ENCODE assay signal across 16 cellular contexts in the genomic region with DNA sequence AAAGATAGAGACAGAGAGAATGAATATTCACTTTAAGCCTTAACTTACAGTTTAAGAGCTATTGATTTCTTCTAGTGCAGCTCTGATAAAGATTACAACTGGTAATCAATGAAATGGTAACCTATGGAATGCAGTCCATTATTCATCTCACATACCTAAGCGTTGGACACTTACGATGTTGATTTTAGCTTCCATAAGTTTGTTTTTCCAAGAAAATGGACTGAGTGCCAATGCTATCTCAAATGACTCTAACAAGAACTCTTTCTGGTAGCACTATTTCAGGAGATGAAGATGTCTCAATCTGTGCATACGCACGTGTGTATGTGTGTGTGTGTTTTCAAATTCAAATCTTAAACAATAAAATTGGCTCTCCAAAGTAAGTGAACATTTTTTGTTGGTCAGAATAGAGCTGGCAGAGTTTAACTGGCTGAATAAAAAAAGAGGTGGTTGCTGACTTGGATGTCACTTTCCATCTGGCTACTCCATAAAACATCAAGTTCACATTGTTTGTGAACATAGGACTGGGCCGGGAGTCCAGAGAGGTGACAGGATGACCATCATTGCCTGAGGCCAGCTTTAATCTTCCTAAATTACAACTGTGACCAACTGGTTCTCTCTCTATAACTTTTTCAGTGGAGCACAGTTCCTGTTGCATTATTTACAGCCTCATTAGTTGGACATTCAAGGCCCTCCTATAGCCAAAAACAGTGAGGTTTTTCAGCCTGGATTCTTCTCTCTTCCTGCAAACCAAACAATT.
DNase-seq lines count a peak whose midpoint lies in the region; ATAC-seq, FAIRE-seq and TF ChIP-seq lines count a peak whose summit lies in the region.
"Had no signal": no experiment of that assay in that cellular context is flagged by ENCODE, and none has a peak within 500 bp of the region (broad histone marks: within the 10 kb centered on the region; RNA-seq: fewer than 3 reads in every experiment).

No MANE protein-coding gene starts in this region.

- TF ChIP-seq POLR2A in H54 (IDR thresholded peaks at IDR 0.05; ENCODE audit: low read depth, low read length) = no peak

- no peak for FAIRE-seq in H54 (lab: Jason Lieb, UNC)
- FAIRE-seq: D721Med had no signal

- no peak overlapping the region for H3K9ac ChIP-seq in PC-3 (ENCODE audit: low read length)

- H3K9me3 Mint-ChIP-seq in mesothelial cell of epicardium = no peaks in the 10 kb centered on the region
- H3K9me3 Mint-ChIP-seq in stimulated activated naive B cell treated with anti-CD40 and anti-IgM and Interleukin-4, amounts not matched to agents 10 μg/mL and 1 μg/mL and 100 μg/mL, for 72 hours = no peaks in the 10 kb centered on the region
- H3K9me3 Mint-ChIP-seq: CD8-positive, alpha-beta T cell had no signal

- DNase-seq in PC-3 (peak; percentile 72), mesothelial cell of epicardium (ENCODE audit: low spot score in 2 of 2, unreplicated experiment in 2 of 2) (no peak), aorta (no peak), H54 (ENCODE audit: insufficient read length, low spot score) (no peak)
- no peak for DNase-seq in stimulated activated naive B cell treated with anti-CD40 and anti-IgM and Interleukin-4, amounts not matched to agents 10 μg/mL and 1 μg/mL and 100 μg/mL, for 72 hours
- DNase-seq in effector CD4-positive, alpha-beta T cell = no peak
- DNase-seq: CD8-positive, alpha-beta T cell; COR-L47; DMS153; DMS79 treated with DMSO at 0.1 percent for 48 hours; GF-D8 had no signal

- no peak overlapping the region for H3K4me3 ChIP-seq in HEK293 (ENCODE audit: low read depth, low read length)
- H3K4me3 ChIP-seq in PC-3 (ENCODE audit: low read length) = no peak overlapping the region
- H3K4me3 ChIP-seq in aorta (ENCODE audit: low read length in 2 of 2) = no peak overlapping the region

- POLR2A ChIA-PET in HEK293 (lab: Yijun Ruan, JAX) = no interaction called here
- POLR2A ChIA-PET in PC-3 (lab: Charles Lee; ENCODE audit: unreplicated experiment) = no interaction called here

- no peaks in the 10 kb centered on the region for H3K9me2 ChIP-seq in PC-3 (replicated peaks; ENCODE audit: low read length)

- no TSS peak for BruUV-seq in PC-3 (replicated peaks; lab: Mats Ljungman, UMichigan)

- intact Hi-C loops in PC-3 (cut with micrococcal nuclease) (loop anchor here (5.0 to 10.0 kb wide), 3 partner anchors 159 to 741 kb away; no protein-coding TSS in a partner anchor), aorta (cut with DNase I) (loop anchor here in 1 of 2 donors (5.0 kb wide), 1 partner anchor 41 kb away; no protein-coding TSS in a partner anchor)

- H3K27me3 ChIP-seq in PC-3 (ENCODE audit: low read length) (no peaks in the 10 kb centered on the region), aorta (ENCODE audit: control insufficient read depth in 1 of 2, insufficient read depth in 2 of 2, low read length in 1 of 2) (no peaks in the 10 kb centered on the region)

- peak overlapping the region; percentile 79 for H3K27ac Mint-ChIP-seq in mesothelial cell of epicardium
- H3K27ac Mint-ChIP-seq in stimulated activated naive B cell treated with anti-CD40 and anti-IgM and Interleukin-4, amounts not matched to agents 10 μg/mL and 1 μg/mL and 100 μg/mL, for 72 hours = no peak overlapping the region
- H3K27ac Mint-ChIP-seq: B cell; CD14-positive monocyte; CD8-positive, alpha-beta T cell had no signal

- H3K27ac ChIP-seq in HEK293 (ENCODE audit: extremely low read depth, low read depth, low read length) (no peak overlapping the region), PC-3 (ENCODE audit: low read length) (peak overlapping the region; percentile 49), aorta (ENCODE audit: low read depth in 1 of 2, low read length in 2 of 2) (peak overlapping the region; percentile 28 to 82)

- H3K9me3 ChIP-seq in HEK293 (ENCODE audit: control insufficient read depth, insufficient read depth, low read depth, low read length) (no peaks in the 10 kb centered on the region), PC-3 (ENCODE audit: low read length) (no peaks in the 10 kb centered on the region), aorta (ENCODE audit: control insufficient read depth, low read length) (no peaks in the 10 kb centered on the region)

- H3K4me2 ChIP-seq in PC-3 (ENCODE audit: low read length) = peak overlapping the region; percentile 1

- CTCF ChIA-PET in HEK293 (lab: Yijun Ruan, JAX) = no interaction called here
- CTCF ChIA-PET in PC-3 (lab: Charles Lee) = interaction anchor here (0.5 kb wide), 1 partner anchor 502 kb away, joined by 3 read pairs; no protein-coding TSS in a partner anchor

- no peak for TF ChIP-seq CTCF in HEK293 (tag by site-specific recombination; IDR thresholded peaks at IDR 0.05)
- no peak for TF ChIP-seq CTCF in PC-3 (conservative IDR thresholded peaks at IDR 0.05; ENCODE audit: low read depth, low read length)
- no peak for TF ChIP-seq CTCF in mesothelial cell of epicardium (IDR thresholded peaks at IDR 0.05; ENCODE audit: unreplicated experiment)

- peaks cover 6% of the 10 kb centered on the region; the same call in 1 of the 2 replicates for H3K4me1 ChIP-seq in HEK293 (ENCODE audit: control insufficient read depth, insufficient read depth, low read length)
- H3K4me1 ChIP-seq in PC-3 (ENCODE audit: insufficient read depth, low read length) = peaks cover 37% of the 10 kb centered on the region
- peaks cover 6 to 11% of the 10 kb centered on the region in 2 donors for H3K4me1 ChIP-seq in aorta (ENCODE audit: control insufficient read depth in 1 of 2, insufficient read depth in 2 of 2, low read length in 2 of 2)

- H3K27me3 Mint-ChIP-seq in mesothelial cell of epicardium (ENCODE audit: low read depth) = no peaks in the 10 kb centered on the region
- H3K27me3 Mint-ChIP-seq in stimulated activated naive B cell treated with anti-CD40 and anti-IgM and Interleukin-4, amounts not matched to agents 10 μg/mL and 1 μg/mL and 100 μg/mL, for 72 hours = no peaks in the 10 kb centered on the region
- H3K27me3 Mint-ChIP-seq: B cell had no signal

- no peaks in the 10 kb centered on the region for H3F3A ChIP-seq in PC-3 (ENCODE audit: low read length, unreplicated experiment)

- no peaks in the 10 kb centered on the region for H4K20me1 ChIP-seq in PC-3 (ENCODE audit: low read length)

- no peak overlapping the region for H3K4me3 Mint-ChIP-seq in mesothelial cell of epicardium
- H3K4me3 Mint-ChIP-seq in stimulated activated naive B cell treated with anti-CD40 and anti-IgM and Interleukin-4, amounts not matched to agents 10 μg/mL and 1 μg/mL and 100 μg/mL, for 72 hours = no peak overlapping the region
- H3K4me3 Mint-ChIP-seq: B cell; CD14-positive monocyte; CD8-positive, alpha-beta T cell had no signal

- H3K36me3 ChIP-seq in HEK293 (ENCODE audit: control insufficient read depth in 2 of 2, insufficient read depth in 1 of 2, low read length in 2 of 2) = no peaks in the 10 kb centered on the region
- H3K36me3 ChIP-seq in PC-3 (ENCODE audit: low read depth, low read length) = no peaks in the 10 kb centered on the region
- H3K36me3 ChIP-seq in aorta (ENCODE audit: control insufficient read depth in 1 of 2, insufficient read depth in 2 of 2, low read length in 1 of 2) = no peaks in the 10 kb centered on the region

- WGBS in aorta, 2 donors = 73 to 74% methylated on average over 5 of the region's 5 CpGs

- 0 out of 2 replicates have a peak overlapping the region, but pooled peaks have one; percentile 4 for H2AFZ ChIP-seq in PC-3 (ENCODE audit: low read length)

- peaks cover 2% of the 10 kb centered on the region for H3K36me3 Mint-ChIP-seq in mesothelial cell of epicardium
- no peaks in the 10 kb centered on the region for H3K36me3 Mint-ChIP-seq in stimulated activated naive B cell treated with anti-CD40 and anti-IgM and Interleukin-4, amounts not matched to agents 10 μg/mL and 1 μg/mL and 100 μg/mL, for 72 hours
- H3K36me3 Mint-ChIP-seq: CD14-positive monocyte; CD8-positive, alpha-beta T cell had no signal

- peaks cover 52% of the 10 kb centered on the region for H3K4me1 Mint-ChIP-seq in mesothelial cell of epicardium
- H3K4me1 Mint-ChIP-seq in stimulated activated naive B cell treated with anti-CD40 and anti-IgM and Interleukin-4, amounts not matched to agents 10 μg/mL and 1 μg/mL and 100 μg/mL, for 72 hours = no peaks in the 10 kb centered on the region
- H3K4me1 Mint-ChIP-seq: B cell, CD14-positive monocyte had no signal

- ATAC-seq in PC-3 = peak; percentile 9; the same call in 1 of the 2 replicates
- ATAC-seq in aorta (ENCODE audit: low FRiP score) = no peak
- ATAC-seq in stimulated activated naive B cell treated with anti-CD40 and anti-IgM and Interleukin-4, amounts not matched to agents 10 μg/mL and 1 μg/mL and 100 μg/mL, for 72 hours (replicated peaks) = no peak
- ATAC-seq: CD8-positive, alpha-beta T cell; HCT116 had no signal

- H3K79me2 ChIP-seq in PC-3 (ENCODE audit: low read length) = no peaks in the 10 kb centered on the region

TF ChIP-seq in HEK293, 187 proteins besides CTCF, POLR2A, EP300 and RAD21 (continues in another document):
- TF ChIP-seq FEZF1 (tag by site-specific recombination; IDR thresholded peaks at IDR 0.05) (no peak), TCF7L2 (IDR thresholded peaks at IDR 0.05; ENCODE audit: borderline replicate concordance, low read depth, low read length) (no peak), ZFP69B (tag by site-specific recombination; IDR thresholded peaks at IDR 0.05) (no peak), ZNF112 (tag by site-specific recombination; IDR thresholded peaks at IDR 0.05) (no peak), OVOL3 (tag by site-specific recombination; IDR thresholded peaks at IDR 0.05) (no peak), YY2 (tag by site-specific recombination; IDR thresholded peaks at IDR 0.05) (no peak), ZFP41 (tag by site-specific recombination; IDR thresholded peaks at IDR 0.05; ENCODE audit: borderline replicate concordance) (no peak)
- TF ChIP-seq, protein P1, sequence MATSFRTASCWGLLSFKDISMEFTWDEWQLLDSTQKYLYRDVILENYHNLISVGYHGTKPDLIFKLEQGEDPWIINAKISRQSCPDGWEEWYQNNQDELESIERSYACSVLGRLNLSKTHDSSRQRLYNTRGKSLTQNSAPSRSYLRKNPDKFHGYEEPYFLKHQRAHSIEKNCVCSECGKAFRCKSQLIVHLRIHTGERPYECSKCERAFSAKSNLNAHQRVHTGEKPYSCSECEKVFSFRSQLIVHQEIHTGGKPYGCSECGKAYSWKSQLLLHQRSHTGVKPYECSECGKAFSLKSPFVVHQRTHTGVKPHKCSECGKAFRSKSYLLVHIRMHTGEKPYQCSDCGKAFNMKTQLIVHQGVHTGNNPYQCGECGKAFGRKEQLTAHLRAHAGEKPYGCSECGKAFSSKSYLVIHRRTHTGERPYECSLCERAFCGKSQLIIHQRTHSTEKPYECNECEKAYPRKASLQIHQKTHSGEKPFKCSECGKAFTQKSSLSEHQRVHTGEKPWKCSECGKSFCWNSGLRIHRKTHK (tag by site-specific recombination; IDR thresholded peaks at IDR 0.05) = no peak
